In genomic region chr5:56941981-56942380, GRCh38 we compare ENCODE assay signal across 21 cellular contexts. TPM values are rescaled to one million over a fixed set of nuclear protein-coding genes. Genes with fewer than 3 reads are reported as not detected.
A peak's percentile ranks its signal among the peaks of the same experiment; 100 is the strongest.
DNase-seq lines count a peak whose midpoint lies in the region; ATAC-seq, FAIRE-seq and TF ChIP-seq lines count a peak whose summit lies in the region.
"Had no signal": no experiment of that assay in that cellular context is flagged by ENCODE, and none has a peak within 500 bp of the region (broad histone marks: within the 10 kb centered on the region; RNA-seq: fewer than 3 reads in every experiment).

No MANE protein-coding gene starts in this region.

- H3K4me1 ChIP-seq in GM12878 (ENCODE audit: control insufficient read depth, insufficient read depth, low read length) (no peaks in the 10 kb centered on the region), mucosa of stomach (ENCODE audit: control insufficient read depth, insufficient read depth, low read length) (peaks cover 4% of the 10 kb centered on the region), upper lobe of right lung (no peaks in the 10 kb centered on the region)
- H3K4me1 ChIP-seq: left ventricle myocardium inferior, testis had no signal

- in situ Hi-C loops in GM12878 (cut with MboI), result no loop called here

- ATAC-seq in GM12878 (peak; percentile 29; the same call in 2 of the 3 replicates), upper lobe of right lung (no peak), GM21717 (IDR thresholded peaks at IDR 0.05; ENCODE audit: unreplicated experiment) (no peak)

- intact Hi-C loops in GM12878 (cut with micrococcal nuclease; ENCODE audit: unreplicated experiment) (no loop called here), upper lobe of right lung (cut with DNase I) (no loop called here)

- TF ChIP-seq CTCF in BJ (IDR thresholded peaks at IDR 0.05; ENCODE audit: insufficient read depth, low read depth, low read length) (no peak), NB4 (IDR thresholded peaks at IDR 0.05; ENCODE audit: low read depth, low read length) (no peak), GM12878 (IDR thresholded peaks at IDR 0.05 in 2 of 3, conservative IDR thresholded peaks at IDR 0.05 in 1 of 3; ENCODE audit: control insufficient read depth in 2 of 3, extremely low read depth in 1 of 3, insufficient read depth in 1 of 3, low read depth in 3 of 3, low read length in 3 of 3) (no peak), upper lobe of right lung (IDR thresholded peaks at IDR 0.05) (no peak)

- no peak for FAIRE-seq in GM12878 (lab: Jason Lieb, UNC)

- POLR2A ChIA-PET in BJ (lab: Charles Lee), result no interaction called here
- POLR2A ChIA-PET in GM12878 (lab: Charles Lee), result no interaction called here

- H3K36me3 ChIP-seq in BJ (ENCODE audit: control insufficient read depth, insufficient read depth, low read length) (peaks cover 3% of the 10 kb centered on the region), GM12878 (ENCODE audit: control insufficient read depth in 2 of 2, insufficient read depth in 2 of 2, low read length in 1 of 2) (peaks cover 2 to 29% of the 10 kb centered on the region in 2 experiments; a peak in 3 of 4 replicates), mucosa of stomach (ENCODE audit: control insufficient read depth, insufficient read depth, low read length) (peaks cover 14% of the 10 kb centered on the region), upper lobe of right lung (peaks cover 92% of the 10 kb centered on the region)

- SMC1A ChIA-PET in GM12878 (lab: Charles Lee; ENCODE audit: uncharacterized antibody, unreplicated experiment), result no interaction called here

- TF ChIP-seq EP300 in GM12878 (IDR thresholded peaks at IDR 0.05; ENCODE audit: borderline replicate concordance in 1 of 2, control insufficient read depth in 1 of 2, low read depth in 2 of 2, low read length in 2 of 2), result no peak

- 35% methylated on average over 1 of the region's 1 CpG for WGBS in GM12878 (ENCODE audit: insufficient coverage, insufficient replicate concordance, low lambda C conversion rate, missing lambda C conversion rate)

- no peak overlapping the region for H3K4me2 ChIP-seq in GM12878 (ENCODE audit: control insufficient read depth, insufficient read depth)

- no peak overlapping the region for H2AFZ ChIP-seq in GM12878 (ENCODE audit: control insufficient read depth, low read depth, low read length)

- TF ChIP-seq POLR2A in NB4 (IDR thresholded peaks at IDR 0.05; ENCODE audit: extremely low read depth, insufficient read length) (no peak), GM12878 (IDR thresholded peaks at IDR 0.05; ENCODE audit: low read depth, low read length) (no peak)

- TF ChIP-seq RAD21 in GM12878 (IDR thresholded peaks at IDR 0.05; ENCODE audit: insufficient read depth, low read depth, low read length), result no peak

- H3K27ac ChIP-seq in GM12878 (ENCODE audit: control insufficient read depth, insufficient read depth), result no peak overlapping the region
- H3K27ac ChIP-seq in upper lobe of right lung, result no peak overlapping the region
- H3K27ac ChIP-seq: dorsolateral prefrontal cortex, epithelial cell of prostate, left ventricle myocardium inferior, testis had no signal

- no peaks in the 10 kb centered on the region for H4K20me1 ChIP-seq in GM12878 (ENCODE audit: control insufficient read depth, insufficient read depth)

- DNase-seq in BJ (ENCODE audit: low read depth) (peak; percentile 56), NB4 (ENCODE audit: low read depth) (peak; percentile 7), GM12878 (ENCODE audit: low read depth, low spot score) (no peak), upper lobe of right lung (no peak), medulla oblongata (ENCODE audit: extremely low spot score) (no peak), nucleus accumbens (lab: John Stamatoyannopoulos, UW) (no peak)
- DNase-seq: activated CD4-positive, alpha-beta T cell treated with anti-CD3 and anti-CD28 coated beads for 48 hours; activated naive CD8-positive, alpha-beta T cell treated with anti-CD3 and anti-CD28 coated beads, Interleukin-2, amount 10 ng/mL, durations not matched to agents 7 days and 5 days; C1 segment of cervical spinal cord; DMS 273 treated with DMSO at 0.1 percent for 48 hours; dorsolateral prefrontal cortex; GF-D8; HCEC 1CT; left ventricle myocardium inferior; NCI-H2029 treated with DMSO at 0.1 percent for 48 hours; NCI-H510A; stimulated activated CD4-positive, alpha-beta T cell treated with anti-CD3 and anti-CD28 coated beads, Interleukin-12 subunit alpha, Interleukin-12 subunit beta, amount 100 ng/mL, for 4 hours; testis had no signal

- H3K27me3 ChIP-seq in BJ (ENCODE audit: control insufficient read depth, insufficient read depth, low read length) (no peaks in the 10 kb centered on the region), GM12878 (replicated peaks in 1 of 2; ENCODE audit: control insufficient read depth in 2 of 2, insufficient read depth in 2 of 2, low read length in 1 of 2) (no peaks in the 10 kb centered on the region), mucosa of stomach (ENCODE audit: control insufficient read depth, insufficient read depth, low read length) (no peaks in the 10 kb centered on the region), upper lobe of right lung (no peaks in the 10 kb centered on the region)
- H3K27me3 ChIP-seq: dorsolateral prefrontal cortex, testis had no signal

- H3K4me3 ChIP-seq in BJ (ENCODE audit: low read depth, low read length) (no peak overlapping the region), NB4 (ENCODE audit: low read depth, low read length) (no peak overlapping the region), GM12878 (no peak overlapping the region), mucosa of stomach (ENCODE audit: low read length) (no peak overlapping the region), upper lobe of right lung (no peak overlapping the region)
- H3K4me3 ChIP-seq: dorsolateral prefrontal cortex, left ventricle myocardium inferior, testis had no signal

- CTCF ChIA-PET in BJ (lab: Yijun Ruan, JAX) (interaction anchor here (0.8 kb wide), 1 partner anchor 305 kb away, joined by 4 read pairs; no protein-coding TSS in a partner anchor), GM12878 (lab: Yijun Ruan, JAX) (no interaction called here)

- no TSS peak for BruUV-seq in GM12878 (replicated peaks; lab: Mats Ljungman, UMichigan)

- H3K9me3 ChIP-seq in GM12878 (replicated peaks; ENCODE audit: control insufficient read depth, insufficient read depth, low read length), result no peaks in the 10 kb centered on the region
- no peaks in the 10 kb centered on the region for H3K9me3 ChIP-seq in mucosa of stomach (ENCODE audit: control insufficient read depth, low read length)
- H3K9me3 ChIP-seq in upper lobe of right lung, result no peaks in the 10 kb centered on the region
- H3K9me3 ChIP-seq: left ventricle myocardium inferior, testis had no signal

- H3K79me2 ChIP-seq in GM12878 (ENCODE audit: control insufficient read depth, insufficient read depth, low read length), result no peaks in the 10 kb centered on the region

- no peak overlapping the region for H3K9ac ChIP-seq in GM12878 (ENCODE audit: control insufficient read depth, insufficient read depth, low read length)
- peak overlapping the region; percentile 8 for H3K9ac ChIP-seq in mucosa of stomach (ENCODE audit: low read length)

- RAD21 ChIA-PET in GM12878 (lab: Charles Lee; ENCODE audit: unreplicated experiment), result no interaction called here

TF ChIP-seq in GM12878, 131 proteins besides CTCF, POLR2A, EP300 and RAD21:
- TF ChIP-seq MAX (IDR thresholded peaks at IDR 0.05; ENCODE audit: low read depth, low read length) (no peak), PML (IDR thresholded peaks at IDR 0.05; ENCODE audit: low read length) (no peak)
TF ChIP-seq in GM12878: peak in this region for 0.

RNA-seq across cellular contexts. Expression of gene MIER3, which starts 9.9 kb away (rescaled TPM):
- 8.4 and 13.6 TPM in 2 replicates for polyA plus RNA-seq in BJ (2011; rRNA removed)
- polyA minus RNA-seq in BJ (2011; rRNA and poly(A)+ RNA removed), result 11.5 and 17.3 TPM in 2 replicates
- total RNA-seq in GM12878 (2013; cell fraction: nucleolus; rRNA removed), result 21.6 and 25.9 TPM in 2 replicates
- 7.9 and 11.1 TPM in 2 replicates for total RNA-seq in GM12878 (2014; rRNA removed)
- 13.0 and 14.6 TPM in 2 replicates for total RNA-seq in GM12878 (2014; rRNA removed; fragmentation: Illumina TruSeq; extraction: Trizol)
- total RNA-seq in GM12878 (2021), result 10.3 and 13.2 TPM in 2 replicates
- 3.1 TPM for polyA plus RNA-seq in GM12878 (2011; ENCODE audit: low read depth)
- 13.8 and 17.9 TPM in 2 replicates for polyA plus RNA-seq in GM12878 (2011; rRNA removed)
- 6.6 and 6.9 TPM in 2 replicates for polyA plus RNA-seq in GM12878 (2011; cell fraction: cytosol; rRNA removed)
- polyA plus RNA-seq in GM12878 (2011; cell fraction: nucleus; rRNA removed), result 12.9 and 14.5 TPM in 2 replicates
- polyA plus RNA-seq in GM12878 (2012), result 5.2 and 5.4 TPM in 2 replicates
- 8.7 and 11.0 TPM in 2 replicates for polyA plus RNA-seq in GM12878 (2014; fragmentation: Illumina TruSeq; extraction: Trizol)
- polyA plus RNA-seq in GM12878 (2014; fragmentation: Nextera tagmentation; extraction: Ambion mirVana), result 1 to 10 TPM; 2.9 to 3.5 TPM
- polyA plus RNA-seq in GM12878 (2014; rRNA removed), result 4.7 and 8.5 TPM in 2 replicates
- 1 to 10 TPM; 6.3 to 6.5 TPM for polyA plus RNA-seq in GM12878 (2016; fragmentation: Nextera tagmentation; extraction: Ambion mirVana)
- polyA minus RNA-seq in GM12878 (2011; rRNA and poly(A)+ RNA removed), result 16.0 and 24.5 TPM in 2 replicates
- polyA minus RNA-seq in GM12878 (2011; cell fraction: cytosol; rRNA and poly(A)+ RNA removed), result 6.7 and 7.6 TPM in 2 replicates
- 6.4 and 7.7 TPM in 2 replicates for polyA minus RNA-seq in GM12878 (2011; cell fraction: nucleus; rRNA and poly(A)+ RNA removed)
- 19.7 TPM for total RNA-seq in upper lobe of right lung

RNA-seq across cellular contexts. Expression of gene SETD9, which starts 32.6 kb away (rescaled TPM):
- 2.8 and 9.7 TPM in 2 replicates for polyA plus RNA-seq in BJ (2011; rRNA removed)
- polyA minus RNA-seq in BJ (2011; rRNA and poly(A)+ RNA removed), result 0.57 and 0.93 TPM in 2 replicates
- 7.6 and 11.6 TPM in 2 replicates for total RNA-seq in GM12878 (2013; cell fraction: nucleolus; rRNA removed)
- 9.0 and 10.4 TPM in 2 replicates for total RNA-seq in GM12878 (2014; rRNA removed)
- 10.5 and 12.3 TPM in 2 replicates for total RNA-seq in GM12878 (2014; rRNA removed; fragmentation: Illumina TruSeq; extraction: Trizol)
- 8.0 and 8.7 TPM in 2 replicates for total RNA-seq in GM12878 (2021)
- polyA plus RNA-seq in GM12878 (2011; ENCODE audit: low read depth), result 6.3 TPM
- polyA plus RNA-seq in GM12878 (2011; rRNA removed), result 13.0 and 17.0 TPM in 2 replicates
- 5.1 and 5.2 TPM in 2 replicates for polyA plus RNA-seq in GM12878 (2011; cell fraction: cytosol; rRNA removed)
- polyA plus RNA-seq in GM12878 (2011; cell fraction: nucleus; rRNA removed), result 3.0 and 4.5 TPM in 2 replicates
- 4.9 and 5.1 TPM in 2 replicates for polyA plus RNA-seq in GM12878 (2012)
- polyA plus RNA-seq in GM12878 (2014; fragmentation: Illumina TruSeq; extraction: Trizol), result 10.1 and 12.9 TPM in 2 replicates
- polyA plus RNA-seq in GM12878 (2014; fragmentation: Nextera tagmentation; extraction: Ambion mirVana), result 10 to 100 TPM; 12.9 to 17.1 TPM
- polyA plus RNA-seq in GM12878 (2014; rRNA removed), result 7.4 and 9.1 TPM in 2 replicates
- 10 to 100 TPM; 14.9 to 17.8 TPM for polyA plus RNA-seq in GM12878 (2016; fragmentation: Nextera tagmentation; extraction: Ambion mirVana)
- polyA minus RNA-seq in GM12878 (2011; rRNA and poly(A)+ RNA removed), result 3.6 and 12.7 TPM in 2 replicates
- polyA minus RNA-seq in GM12878 (2011; cell fraction: cytosol; rRNA and poly(A)+ RNA removed), result 4.1 and 5.6 TPM in 2 replicates
- polyA minus RNA-seq in GM12878 (2011; cell fraction: nucleus; rRNA and poly(A)+ RNA removed), result 3.9 and 4.1 TPM in 2 replicates
- total RNA-seq in upper lobe of right lung, result 10.1 TPM

Comparison
In these comparisons a context has a peak if more than half of its experiments do, and no peak if none do; other contexts are left out.
1. DNase-seq: peak in BJ (single experiment) and NB4 (single experiment); none in GM12878 (single experiment), upper lobe of right lung (single experiment), medulla oblongata (single experiment) and nucleus accumbens (0 of 56).